ENCODE assay signal across 19 cellular contexts in genomic region chr2:237712477-237713377, GRCh38.
DNase-seq lines count a peak whose midpoint lies in the region; ATAC-seq and TF ChIP-seq lines count a peak whose summit lies in the region.
"Had no signal": no experiment of that assay in that cellular context is flagged by ENCODE, and none has a peak within 500 bp of the region (broad histone marks: within the 10 kb centered on the region; RNA-seq: fewer than 3 reads in every experiment).

No MANE protein-coding gene starts in this region.

- H3K27ac ChIP-seq in BLaER1 (no peak overlapping the region), HEK293 (ENCODE audit: extremely low read depth, low read depth, low read length) (no peak overlapping the region), gastroesophageal sphincter (peak overlapping the region in 3 of 4 donors; percentile 26 to 85 (median 51)), body of pancreas (no peak overlapping the region)

- no peak overlapping the region for H3K9ac ChIP-seq in BLaER1

- peak overlapping the region; percentile 17 for H3K4me2 ChIP-seq in BLaER1
- H3K4me2 ChIP-seq: GM23338 had no signal

- H3K27me3 ChIP-seq in BLaER1 (no peaks in the 10 kb centered on the region), gastroesophageal sphincter (no peaks in the 10 kb centered on the region), body of pancreas (no peaks in the 10 kb centered on the region)

- H3K4me1 Mint-ChIP-seq in nephron progenitor cell = peaks cover 77% of the 10 kb centered on the region
- H3K4me1 Mint-ChIP-seq in activated CD4-positive, alpha-beta T cell treated with anti-CD3 and anti-CD28 coated beads, Interleukin-2, amount 10 ng/mL, durations not matched to agents 7 days and 5 days = peaks cover 48% of the 10 kb centered on the region

- H3K27me3 Mint-ChIP-seq in nephron progenitor cell (ENCODE audit: low read depth, poor library complexity) = no peaks in the 10 kb centered on the region
- H3K27me3 Mint-ChIP-seq in activated CD4-positive, alpha-beta T cell treated with anti-CD3 and anti-CD28 coated beads, Interleukin-2, amount 10 ng/mL, durations not matched to agents 7 days and 5 days = no peaks in the 10 kb centered on the region
- H3K27me3 Mint-ChIP-seq: activated B cell treated with CpG ODN at 0.5 μM for 24 hours; activated naive CD8-positive, alpha-beta T cell treated with anti-CD3 and anti-CD28 coated beads for 36 hours had no signal

- TF ChIP-seq POLR2A in gastroesophageal sphincter (IDR thresholded peaks at IDR 0.05) (no peak), body of pancreas (IDR thresholded peaks at IDR 0.05) (no peak)

- H3K4me3 Mint-ChIP-seq in nephron progenitor cell = peak overlapping the region; percentile 51
- no peak overlapping the region for H3K4me3 Mint-ChIP-seq in activated CD4-positive, alpha-beta T cell treated with anti-CD3 and anti-CD28 coated beads, Interleukin-2, amount 10 ng/mL, durations not matched to agents 7 days and 5 days
- H3K4me3 Mint-ChIP-seq: activated B cell treated with CpG ODN at 0.5 μM for 24 hours; activated naive CD8-positive, alpha-beta T cell treated with anti-CD3 and anti-CD28 coated beads for 36 hours; GM23338 had no signal

- POLR2A ChIA-PET in HEK293 (lab: Yijun Ruan, JAX) = interaction anchor here (0.5 kb wide), 1 partner anchor 25 kb away, joined by 3 read pairs; no protein-coding TSS in a partner anchor
- POLR2A ChIA-PET in activated CD4-positive, alpha-beta T cell treated with anti-CD3 and anti-CD28 coated beads, Interleukin-2, amount 10 ng/mL, durations not matched to agents 7 days and 5 days (lab: Charles Lee) = no interaction called here

- DNase-seq in nephron progenitor cell (no peak), body of pancreas (no peak)
- DNase-seq in activated CD4-positive, alpha-beta T cell treated with anti-CD3 and anti-CD28 coated beads, Interleukin-2, amount 10 ng/mL, durations not matched to agents 7 days and 5 days = no peak
- DNase-seq: activated B cell treated with CpG ODN at 0.5 μM for 24 hours; activated naive CD8-positive, alpha-beta T cell treated with anti-CD3 and anti-CD28 coated beads for 36 hours; AML-193; effector CD8-positive, alpha-beta T cell; IMR-90; islet precursor cell; mesendoderm; NCI-H2029; stimulated activated CD4-positive, alpha-beta T cell treated with anti-CD3 and anti-CD28 coated beads, Interleukin-2, amount 100 ng/mL, for 48 hours; substantia nigra had no signal

- H4K20me1 ChIP-seq in BLaER1 = peaks cover 100% of the 10 kb centered on the region

- peaks cover 66% of the 10 kb centered on the region for H3K4me1 ChIP-seq in BLaER1
- H3K4me1 ChIP-seq in HEK293 (ENCODE audit: control insufficient read depth, insufficient read depth, low read length) = peaks cover 3% of the 10 kb centered on the region; the same call in 1 of the 2 replicates
- H3K4me1 ChIP-seq in gastroesophageal sphincter = peaks cover 14 to 87% (median 25%) of the 10 kb centered on the region in 3 donors
- peaks cover 14% of the 10 kb centered on the region for H3K4me1 ChIP-seq in body of pancreas

- H3K36me3 Mint-ChIP-seq in nephron progenitor cell (ENCODE audit: low read depth) = peaks cover 8% of the 10 kb centered on the region
- peaks cover 30% of the 10 kb centered on the region for H3K36me3 Mint-ChIP-seq in activated CD4-positive, alpha-beta T cell treated with anti-CD3 and anti-CD28 coated beads, Interleukin-2, amount 10 ng/mL, durations not matched to agents 7 days and 5 days (ENCODE audit: low read depth)

- WGBS in gastroesophageal sphincter (ENCODE audit: low coverage in 1 of 2), 2 donors = 75 to 78% methylated on average over 13 to 21 of the region's 26 CpGs
- 90 to 92% methylated on average over 26 of the region's 26 CpGs for WGBS in body of pancreas, 2 donors

- ATAC-seq in gastroesophageal sphincter (no peak), body of pancreas (no peak), SK-N-SH treated with all-trans-retinoic acid at 6 μM for 48 hours (no peak), HG02840 (IDR thresholded peaks at IDR 0.05; ENCODE audit: low FRiP score, unreplicated experiment) (no peak)
- ATAC-seq: GM23338 had no signal

- H3K27ac Mint-ChIP-seq in nephron progenitor cell = peak overlapping the region; percentile 93
- no peak overlapping the region for H3K27ac Mint-ChIP-seq in activated CD4-positive, alpha-beta T cell treated with anti-CD3 and anti-CD28 coated beads, Interleukin-2, amount 10 ng/mL, durations not matched to agents 7 days and 5 days
- H3K27ac Mint-ChIP-seq: activated B cell treated with CpG ODN at 0.5 μM for 24 hours; activated naive CD8-positive, alpha-beta T cell treated with anti-CD3 and anti-CD28 coated beads for 36 hours; GM23338 had no signal

- intact Hi-C loops in body of pancreas (cut with DNase I) = no loop called here

- TF ChIP-seq CTCF in HEK293 (tag by site-specific recombination; IDR thresholded peaks at IDR 0.05) (no peak), gastroesophageal sphincter (IDR thresholded peaks at IDR 0.05) (no peak), nephron progenitor cell (IDR thresholded peaks at IDR 0.05) (no peak), body of pancreas (IDR thresholded peaks at IDR 0.05) (no peak)

- no peak for TF ChIP-seq EP300 in gastroesophageal sphincter (IDR thresholded peaks at IDR 0.05)

- no peaks in the 10 kb centered on the region for H3K9me3 Mint-ChIP-seq in nephron progenitor cell
- H3K9me3 Mint-ChIP-seq in activated CD4-positive, alpha-beta T cell treated with anti-CD3 and anti-CD28 coated beads, Interleukin-2, amount 10 ng/mL, durations not matched to agents 7 days and 5 days = no peaks in the 10 kb centered on the region
- H3K9me3 Mint-ChIP-seq: activated B cell treated with CpG ODN at 0.5 μM for 24 hours; activated naive CD8-positive, alpha-beta T cell treated with anti-CD3 and anti-CD28 coated beads for 36 hours; GM23338 had no signal

- no peak overlapping the region for H3K4me3 ChIP-seq in BLaER1
- no peak overlapping the region for H3K4me3 ChIP-seq in HEK293 (ENCODE audit: low read depth, low read length)
- H3K4me3 ChIP-seq in gastroesophageal sphincter = no peak overlapping the region
- no peak overlapping the region for H3K4me3 ChIP-seq in body of pancreas
- H3K4me3 ChIP-seq: GM23338 had no signal

- H3K36me3 ChIP-seq in BLaER1 (peaks cover 71% of the 10 kb centered on the region), HEK293 (ENCODE audit: control insufficient read depth in 2 of 2, insufficient read depth in 1 of 2, low read length in 2 of 2) (peaks cover 0 to 29% of the 10 kb centered on the region in 2 experiments; a peak in 2 of 3 replicates), gastroesophageal sphincter (peaks cover 0 to 25% of the 10 kb centered on the region in 2 donors), body of pancreas (replicated peaks in 1 of 2; ENCODE audit: insufficient read depth in 1 of 2, low read depth in 2 of 2) (peaks cover 0 to 6% of the 10 kb centered on the region in 2 donors)

- H3K9me3 ChIP-seq in BLaER1 (no peaks in the 10 kb centered on the region), HEK293 (ENCODE audit: control insufficient read depth, insufficient read depth, low read depth, low read length) (no peaks in the 10 kb centered on the region), gastroesophageal sphincter (no peaks in the 10 kb centered on the region), body of pancreas (no peaks in the 10 kb centered on the region)

- CTCF ChIA-PET in HEK293 (lab: Yijun Ruan, JAX) = interaction anchor here (0.5 to 2.1 kb wide), 4 partner anchors 32 to 200 kb away, joined by 3 to 9 read pairs (median 4); no protein-coding TSS in a partner anchor
- CTCF ChIA-PET in activated CD4-positive, alpha-beta T cell treated with anti-CD3 and anti-CD28 coated beads, Interleukin-2, amount 10 ng/mL, durations not matched to agents 7 days and 5 days (lab: Charles Lee) = interaction anchor here (0.7 to 1.2 kb wide), 4 partner anchors 10 to 25 kb away, joined by 3 to 5 read pairs (median 4); no protein-coding TSS in a partner anchor

TF ChIP-seq in HEK293, 187 proteins besides CTCF, POLR2A, EP300 and RAD21:
- TF ChIP-seq, protein P1, sequence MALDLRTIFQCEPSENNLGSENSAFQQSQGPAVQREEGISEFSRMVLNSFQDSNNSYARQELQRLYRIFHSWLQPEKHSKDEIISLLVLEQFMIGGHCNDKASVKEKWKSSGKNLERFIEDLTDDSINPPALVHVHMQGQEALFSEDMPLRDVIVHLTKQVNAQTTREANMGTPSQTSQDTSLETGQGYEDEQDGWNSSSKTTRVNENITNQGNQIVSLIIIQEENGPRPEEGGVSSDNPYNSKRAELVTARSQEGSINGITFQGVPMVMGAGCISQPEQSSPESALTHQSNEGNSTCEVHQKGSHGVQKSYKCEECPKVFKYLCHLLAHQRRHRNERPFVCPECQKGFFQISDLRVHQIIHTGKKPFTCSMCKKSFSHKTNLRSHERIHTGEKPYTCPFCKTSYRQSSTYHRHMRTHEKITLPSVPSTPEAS (tag by site-specific recombination; IDR thresholded peaks at IDR 0.05) = peak; percentile 58
- no peak for TF ChIP-seq ZNF624 (tag by site-specific recombination; IDR thresholded peaks at IDR 0.05)

TF ChIP-seq in SK-N-SH treated with all-trans-retinoic acid at 6 μM for 48 hours, 23 proteins besides CTCF, POLR2A, EP300 and RAD21 (continues in another document):
- TF ChIP-seq SNAI2 (CRISPR knock-in tag; IDR thresholded peaks at IDR 0.05) = no peak
- TF ChIP-seq, protein P2, sequence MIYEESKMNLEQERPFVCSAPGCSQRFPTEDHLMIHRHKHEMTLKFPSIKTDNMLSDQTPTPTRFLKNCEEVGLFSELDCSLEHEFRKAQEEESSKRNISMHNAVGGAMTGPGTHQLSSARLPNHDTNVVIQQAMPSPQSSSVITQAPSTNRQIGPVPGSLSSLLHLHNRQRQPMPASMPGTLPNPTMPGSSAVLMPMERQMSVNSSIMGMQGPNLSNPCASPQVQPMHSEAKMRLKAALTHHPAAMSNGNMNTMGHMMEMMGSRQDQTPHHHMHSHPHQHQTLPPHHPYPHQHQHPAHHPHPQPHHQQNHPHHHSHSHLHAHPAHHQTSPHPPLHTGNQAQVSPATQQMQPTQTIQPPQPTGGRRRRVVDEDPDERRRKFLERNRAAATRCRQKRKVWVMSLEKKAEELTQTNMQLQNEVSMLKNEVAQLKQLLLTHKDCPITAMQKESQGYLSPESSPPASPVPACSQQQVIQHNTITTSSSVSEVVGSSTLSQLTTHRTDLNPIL (CRISPR knock-in tag; IDR thresholded peaks at IDR 0.05; ENCODE audit: low read depth) = no peak
- no peak for TF ChIP-seq ARNTL (CRISPR knock-in tag; IDR thresholded peaks at IDR 0.05; ENCODE audit: borderline replicate concordance, low read depth)
- no peak for TF ChIP-seq TCF4 (CRISPR knock-in tag; IDR thresholded peaks at IDR 0.05; ENCODE audit: borderline replicate concordance)
- no peak for TF ChIP-seq ISL1 (CRISPR knock-in tag; IDR thresholded peaks at IDR 0.05)
- TF ChIP-seq ZFP30 (CRISPR knock-in tag; IDR thresholded peaks at IDR 0.05) = no peak
- no peak for TF ChIP-seq ESRRG (CRISPR knock-in tag; IDR thresholded peaks at IDR 0.05)
- no peak for TF ChIP-seq ZNF565 (CRISPR knock-in tag; conservative IDR thresholded peaks at IDR 0.05; ENCODE audit: low read depth)
- TF ChIP-seq RARB (CRISPR knock-in tag; IDR thresholded peaks at IDR 0.05) = no peak

Comparison
In these comparisons a context has a peak if more than half of its experiments do, and no peak if none do; other contexts are left out.
1. H3K27ac ChIP-seq: peak in gastroesophageal sphincter (3 of 4); none in BLaER1 (single experiment), HEK293 (single experiment) and body of pancreas (0 of 4).